Comparison of ENCODE assay signal across 25 cellular contexts in genomic region chr21:41832230-41833137, GRCh38. TPM values are rescaled to one million over a fixed set of nuclear protein-coding genes. Genes with fewer than 3 reads are reported as not detected.
A peak's percentile ranks its signal among the peaks of the same experiment; 100 is the strongest.
DNase-seq lines count a peak whose midpoint lies in the region; ATAC-seq, FAIRE-seq and TF ChIP-seq lines count a peak whose summit lies in the region.
"Had no signal": no experiment of that assay in that cellular context is flagged by ENCODE, and none has a peak within 500 bp of the region (broad histone marks: within the 10 kb centered on the region; RNA-seq: fewer than 3 reads in every experiment).

No MANE protein-coding gene starts in this region.

- intact Hi-C loops in HepG2 (cut with micrococcal nuclease; ENCODE audit: unreplicated experiment) = no loop called here
- intact Hi-C loops in right lobe of liver (cut with DNase I) = no loop called here
- intact Hi-C loops in OCI-LY7 (cut with micrococcal nuclease; ENCODE audit: unreplicated experiment) = loop anchor here (1.0 to 2.0 kb wide), 3 partner anchors 31 to 230 kb away; no protein-coding TSS in a partner anchor
- intact Hi-C loops in testis (cut with DNase I; ENCODE audit: low total_unique reads) = no loop called here
- intact Hi-C loops in Caco-2 (cut with micrococcal nuclease; ENCODE audit: unreplicated experiment) = no loop called here

- H3K9me2 ChIP-seq in OCI-LY7 (ENCODE audit: insufficient read depth, low read length) = no peaks in the 10 kb centered on the region

- H3K4me1 Mint-ChIP-seq in Caco-2 (ENCODE audit: low read depth, unreplicated experiment) = peaks cover 6% of the 10 kb centered on the region
- H3K4me1 Mint-ChIP-seq: CD4-positive, CD25-positive, alpha-beta regulatory T cell; central memory CD8-positive, alpha-beta T cell; mesothelial cell of epicardium; neural crest cell had no signal

- H3K4me3 ChIP-seq in HepG2 (replicated peaks in 1 of 3; ENCODE audit: insufficient read depth in 1 of 3, low read depth in 2 of 3, low read length in 3 of 3) (no peak overlapping the region), right lobe of liver (no peak overlapping the region), OCI-LY7 (ENCODE audit: low read depth, low read length, poor library complexity, severe bottlenecking) (peak overlapping the region; percentile 43), testis (no peak overlapping the region), Caco-2 (ENCODE audit: low read depth, low read length) (no peak overlapping the region)
- H3K4me3 ChIP-seq: SJSA1, transverse colon had no signal

- FAIRE-seq in HepG2 (lab: Jason Lieb, UNC) = no peak
- FAIRE-seq: kidney had no signal

- 95% methylated on average over 13 of the region's 17 CpGs for whole genome bisulfite sequencing in HepG2 (ENCODE audit: low lambda C conversion rate)
- WGBS in right lobe of liver (ENCODE audit: insufficient coverage, low coverage, low lambda C conversion rate, missing lambda C conversion rate) = 92% methylated on average over 6 of the region's 17 CpGs
- WGBS in testis, 2 donors = 91 to 95% methylated on average over 13 to 17 of the region's 17 CpGs

- in situ Hi-C loops in HepG2 (cut with HindIII; ENCODE audit: extremely low pct_ligation_motif_present, low pct_unique_long_range_greater_than_20kb) = no loop called here

- TF ChIP-seq POLR2A in HepG2 (IDR thresholded peaks at IDR 0.05; ENCODE audit: insufficient read depth in 1 of 2, low read depth in 2 of 2, low read length in 2 of 2) (no peak), right lobe of liver (IDR thresholded peaks at IDR 0.05) (no peak), testis (IDR thresholded peaks at IDR 0.05) (no peak)

- H3K4me3 Mint-ChIP-seq in Caco-2 (ENCODE audit: unreplicated experiment) = no peak overlapping the region
- H3K4me3 Mint-ChIP-seq: CD4-positive, CD25-positive, alpha-beta regulatory T cell; central memory CD8-positive, alpha-beta T cell; mesothelial cell of epicardium; neural crest cell; T-helper 2 cell treated with Interferon-gamma antibody and Interleukin-4, amounts not matched to agents 5 μg/mL and 100 μg/mL, for 36 hours had no signal

- TF ChIP-seq CTCF in HepG2 (CRISPR knock-in tag; IDR thresholded peaks at IDR 0.05) = 0 out of 2 replicates have a peak, but pooled peaks have one; percentile 5
- no peak for TF ChIP-seq CTCF in right lobe of liver (IDR thresholded peaks at IDR 0.05)
- peak; percentile 66 for TF ChIP-seq CTCF in OCI-LY7 (conservative IDR thresholded peaks at IDR 0.05; ENCODE audit: low read length)
- peak; percentile 16 for TF ChIP-seq CTCF in foreskin keratinocyte (conservative IDR thresholded peaks at IDR 0.05)
- no peak for TF ChIP-seq CTCF in testis (IDR thresholded peaks at IDR 0.05)
- TF ChIP-seq CTCF in Caco-2 (IDR thresholded peaks at IDR 0.05; ENCODE audit: insufficient read depth in 1 of 2, low read depth in 1 of 2, low read length in 1 of 2, severe bottlenecking in 1 of 2, unreplicated experiment in 1 of 2) = peak in 1 of 2 experiments; percentile 1

- no peaks in the 10 kb centered on the region for H3K9me3 Mint-ChIP-seq in Caco-2 (ENCODE audit: unreplicated experiment)
- H3K9me3 Mint-ChIP-seq: central memory CD8-positive, alpha-beta T cell; mesothelial cell of epicardium; neural crest cell; T-helper 2 cell treated with Interferon-gamma antibody and Interleukin-4, amounts not matched to agents 5 μg/mL and 100 μg/mL, for 36 hours had no signal

- no peaks in the 10 kb centered on the region for H3K27me3 Mint-ChIP-seq in Caco-2 (ENCODE audit: insufficient read depth, unreplicated experiment)
- H3K27me3 Mint-ChIP-seq: CD4-positive, CD25-positive, alpha-beta regulatory T cell; central memory CD8-positive, alpha-beta T cell had no signal

- peaks cover 3 to 22% of the 10 kb centered on the region in 2 experiments; a peak in 4 of 5 replicates for H3K36me3 ChIP-seq in HepG2 (replicated peaks in 1 of 2; ENCODE audit: control insufficient read depth in 1 of 2, insufficient read depth in 2 of 2, low read length in 2 of 2)
- H3K36me3 ChIP-seq in right lobe of liver = no peaks in the 10 kb centered on the region
- peaks cover 56% of the 10 kb centered on the region for H3K36me3 ChIP-seq in OCI-LY7 (ENCODE audit: insufficient read depth, low read length)
- H3K36me3 ChIP-seq in testis (ENCODE audit: low read depth, missing control alignments) = no peaks in the 10 kb centered on the region
- H3K36me3 ChIP-seq in Caco-2 (ENCODE audit: control insufficient read depth, insufficient read depth, low read length) = no peaks in the 10 kb centered on the region

- H3K27ac ChIP-seq in HepG2 (ENCODE audit: extremely low read length, insufficient read depth, low read length) (no peak overlapping the region), right lobe of liver (no peak overlapping the region), OCI-LY7 (ENCODE audit: low read depth, low read length, poor library complexity, severe bottlenecking) (peak overlapping the region; percentile 95), foreskin keratinocyte (no peak overlapping the region), testis (no peak overlapping the region)
- H3K27ac ChIP-seq: SJSA1 had no signal

- no peaks in the 10 kb centered on the region for H4K20me1 ChIP-seq in HepG2 (ENCODE audit: insufficient read depth, low read length)
- H4K20me1 ChIP-seq in OCI-LY7 (ENCODE audit: insufficient read depth, low read length) = no peaks in the 10 kb centered on the region

- ATAC-seq in HepG2 = no peak
- ATAC-seq in right lobe of liver = no peak
- no peak for ATAC-seq in foreskin keratinocyte
- ATAC-seq in GM18498 (IDR thresholded peaks at IDR 0.05; ENCODE audit: unreplicated experiment) = no peak

- H3K9me3 ChIP-seq in HepG2 (ENCODE audit: low read length) (no peaks in the 10 kb centered on the region), right lobe of liver (no peaks in the 10 kb centered on the region), OCI-LY7 (ENCODE audit: low read length) (no peaks in the 10 kb centered on the region), testis (no peaks in the 10 kb centered on the region), Caco-2 (no peaks in the 10 kb centered on the region)
- H3K9me3 ChIP-seq: SJSA1, transverse colon had no signal

- no peaks in the 10 kb centered on the region for H3K27me3 ChIP-seq in HepG2 (ENCODE audit: control insufficient read depth in 1 of 2, insufficient read depth in 2 of 2, low read length in 2 of 2)
- no peaks in the 10 kb centered on the region for H3K27me3 ChIP-seq in right lobe of liver
- H3K27me3 ChIP-seq in foreskin keratinocyte = no peaks in the 10 kb centered on the region
- no peaks in the 10 kb centered on the region for H3K27me3 ChIP-seq in testis
- H3K27me3 ChIP-seq in Caco-2 (replicated peaks; ENCODE audit: control insufficient read depth, insufficient read depth, low read length) = no peaks in the 10 kb centered on the region
- H3K27me3 ChIP-seq: SJSA1, transverse colon had no signal

- H3K4me1 ChIP-seq in HepG2 (ENCODE audit: insufficient read depth, low read length) (no peaks in the 10 kb centered on the region), right lobe of liver (no peaks in the 10 kb centered on the region), OCI-LY7 (ENCODE audit: insufficient read depth, low read length, poor library complexity, severe bottlenecking) (peaks cover 67% of the 10 kb centered on the region), foreskin keratinocyte (no peaks in the 10 kb centered on the region), testis (no peaks in the 10 kb centered on the region), Caco-2 (no peaks in the 10 kb centered on the region)
- H3K4me1 ChIP-seq: SJSA1, transverse colon had no signal

- CTCF ChIA-PET in HepG2 (lab: Yijun Ruan, JAX; ENCODE audit: low intra/inter-chr PET ratio, low total read pairs) (no interaction called here), OCI-LY7 (lab: Charles Lee; ENCODE audit: unreplicated experiment) (interaction anchor here (1.2 to 1.5 kb wide), 2 partner anchors 45 to 286 kb away, joined by 4 read pairs; no protein-coding TSS in a partner anchor), Caco-2 (lab: Charles Lee) (interaction anchor here (0.6 kb wide), 1 partner anchor 761 kb away, joined by 7 read pairs; no protein-coding TSS in a partner anchor)

- H3K4me2 ChIP-seq in HepG2 (ENCODE audit: low read depth, low read length) = no peak overlapping the region
- peak overlapping the region; percentile 90 for H3K4me2 ChIP-seq in OCI-LY7 (ENCODE audit: low read length)

- BruUV-seq in HepG2 (replicated peaks; lab: Mats Ljungman, UMichigan) = no TSS peak
- BruUV-seq in OCI-LY7 (replicated peaks; lab: Mats Ljungman, UMichigan) = no TSS peak
- no TSS peak for BruUV-seq in Caco-2 (replicated peaks; lab: Mats Ljungman, UMichigan)

- H2AFZ ChIP-seq in HepG2 (ENCODE audit: low read length) = no peak overlapping the region
- no peak overlapping the region for H2AFZ ChIP-seq in OCI-LY7 (ENCODE audit: low read length)

- TF ChIP-seq EP300 in HepG2 (IDR thresholded peaks at IDR 0.05; ENCODE audit: low read depth in 2 of 2, low read length in 2 of 2) = no peak
- TF ChIP-seq EP300 in HepG2 (CRISPR knock-in tag; IDR thresholded peaks at IDR 0.05; ENCODE audit: borderline replicate concordance) = no peak

- H3K9ac ChIP-seq in HepG2 (ENCODE audit: insufficient read depth, low read depth, low read length) = no peak overlapping the region

- POLR2A ChIA-PET in HepG2 (lab: Yijun Ruan, JAX) = no interaction called here
- POLR2A ChIA-PET in OCI-LY7 (lab: Charles Lee) = interaction anchor here (0.5 to 2.0 kb wide), 10 partner anchors 28 to 460 kb away, joined by 3 to 14 read pairs (median 4); no protein-coding TSS in a partner anchor
- POLR2A ChIA-PET in Caco-2 (lab: Charles Lee) = no interaction called here

- DNase-seq in HepG2 (ENCODE audit: low spot score) (no peak), right lobe of liver (no peak), OCI-LY7 (ENCODE audit: low spot score) (no peak), foreskin keratinocyte (no peak), testis (no peak), Caco-2 (no peak)
- no peak for DNase-seq in effector CD4-positive, alpha-beta T cell
- DNase-seq: ACHN; activated CD4-positive, alpha-beta T cell treated with anti-CD3 and anti-CD28 coated beads for 1 hour; activated gamma-delta T cell; amniotic stem cell; CD4-positive, CD25-positive, alpha-beta regulatory T cell; effector memory CD4-positive, alpha-beta T cell; hippocampal formation; kidney; NCI-H2029; OCI-M1; stimulated activated naive CD4-positive, alpha-beta T cell treated with Interleukin-2 at 50 U/mL for 16 hours; transverse colon had no signal

- TF ChIP-seq RAD21 in HepG2 (CRISPR knock-in tag; IDR thresholded peaks at IDR 0.05) = no peak

- H3K79me2 ChIP-seq in HepG2 (ENCODE audit: insufficient read depth, low read length) (no peaks in the 10 kb centered on the region), OCI-LY7 (ENCODE audit: insufficient read depth, low read depth, low read length) (no peaks in the 10 kb centered on the region)

- peaks cover 13% of the 10 kb centered on the region for H3K36me3 Mint-ChIP-seq in Caco-2 (ENCODE audit: insufficient read depth, unreplicated experiment)

- H3K27ac Mint-ChIP-seq in Caco-2 (ENCODE audit: unreplicated experiment) = no peak overlapping the region
- H3K27ac Mint-ChIP-seq: mesothelial cell of epicardium; T-helper 2 cell treated with Interferon-gamma antibody and Interleukin-4, amounts not matched to agents 5 μg/mL and 100 μg/mL, for 36 hours had no signal

RNA-seq across cellular contexts. Expression of gene PRDM15, which starts 46.7 kb away (rescaled TPM):
- total RNA-seq in HepG2 (2016; rRNA removed; fragmentation: Illumina TruSeq; extraction: Trizol) (4.0 and 4.2 TPM in 2 replicates), right lobe of liver (1 to 10 TPM; 1.9 to 4.0 (median 2.7) TPM), OCI-LY7 (2022) (30.2 and 31.7 TPM in 2 replicates), foreskin keratinocyte (5.3 and 5.7 TPM in 2 replicates), testis (10 to 100 TPM; 18.8 to 21.4 TPM), Caco-2 (2022) (5.6 and 8.2 TPM in 2 replicates)
- 1.2 and 1.5 TPM in 2 replicates for total RNA-seq in HepG2 (2016; cell fraction: cytosol; rRNA removed; fragmentation: Illumina TruSeq; extraction: Trizol; ENCODE audit: low read depth)
- 3.0 and 4.8 TPM in 2 replicates for total RNA-seq in HepG2 (2016; cell fraction: insoluble cytoplasmic fraction; rRNA removed; fragmentation: Illumina TruSeq; extraction: Trizol)
- 1.9 TPM in 2 replicates for total RNA-seq in HepG2 (2016; cell fraction: membrane; rRNA removed; fragmentation: Illumina TruSeq; extraction: Trizol)
- total RNA-seq in HepG2 (2016; cell fraction: nucleus; rRNA removed; fragmentation: Illumina TruSeq; extraction: Trizol) = 8.4 and 8.5 TPM in 2 replicates
- polyA plus RNA-seq in HepG2 (2011; rRNA removed) (6.9 and 8.7 TPM in 2 replicates), foreskin keratinocyte (1.4 TPM in 2 replicates), testis (ENCODE audit: insufficient read depth, low read depth, low replicate concordance) (8.2 TPM)
- polyA plus RNA-seq in HepG2 (2011; cell fraction: cytosol; rRNA removed) = 1.9 and 2.1 TPM in 2 replicates
- polyA plus RNA-seq in HepG2 (2011; cell fraction: nucleus; rRNA removed) = 29.0 and 46.2 TPM in 2 replicates
- 2.7 and 2.8 TPM in 2 replicates for polyA plus RNA-seq in HepG2 (2012)
- 0.29 and 0.34 TPM in 2 replicates for polyA plus RNA-seq in HepG2 (2016; cell fraction: cytosol; fragmentation: Illumina TruSeq; extraction: Trizol; ENCODE audit: low read depth)
- 2.1 and 3.3 TPM in 2 replicates for polyA plus RNA-seq in HepG2 (2016; cell fraction: insoluble cytoplasmic fraction; fragmentation: Illumina TruSeq; extraction: Trizol; ENCODE audit: low read depth)
- polyA plus RNA-seq in HepG2 (2016; cell fraction: membrane; fragmentation: Illumina TruSeq; extraction: Trizol; ENCODE audit: low read depth) = 0.50 and 0.78 TPM in 2 replicates
- 15.5 and 16.6 TPM in 2 replicates for polyA plus RNA-seq in HepG2 (2016; cell fraction: nucleus; fragmentation: Illumina TruSeq; extraction: Trizol; ENCODE audit: insufficient read depth, low read depth)
- polyA minus RNA-seq in HepG2 (2011; rRNA and poly(A)+ RNA removed; ENCODE audit: low replicate concordance) = 15.6 and 28.2 TPM in 2 replicates
- 3.9 and 5.9 TPM in 2 replicates for polyA minus RNA-seq in HepG2 (2011; cell fraction: cytosol; rRNA and poly(A)+ RNA removed)
- polyA minus RNA-seq in HepG2 (2011; cell fraction: nucleus; rRNA and poly(A)+ RNA removed) = 10.0 and 10.2 TPM in 2 replicates
- total RNA-seq in OCI-LY7 (2014; rRNA removed; shearing (Covaris generic)) = 19.7 and 30.5 TPM in 2 replicates

Comparison
In these comparisons a context has a peak if more than half of its experiments do, and no peak if none do; other contexts are left out.
1. CTCF ChIP-seq: peak in HepG2 (single experiment), OCI-LY7 (single experiment) and foreskin keratinocyte (single experiment); none in right lobe of liver (0 of 4) and testis (0 of 3).